In genomic region chr1:226637147-226637935, GRCh38 we compare ENCODE assay signal across 9 cellular contexts.
DNase-seq lines count a peak whose midpoint lies in the region; ATAC-seq and TF ChIP-seq lines count a peak whose summit lies in the region.
"Had no signal": no experiment of that assay in that cellular context is flagged by ENCODE, and none has a peak within 500 bp of the region (broad histone marks: within the 10 kb centered on the region; RNA-seq: fewer than 3 reads in every experiment).

No MANE protein-coding gene starts in this region.

- H3K36me3 Mint-ChIP-seq in stimulated activated effector memory CD8-positive, alpha-beta T cell treated with anti-CD3 and anti-CD28 coated beads, Interleukin-12 subunit alpha, Interleukin-12 subunit beta, amount 100 ng/mL, for 72 hours, result peaks cover 83% of the 10 kb centered on the region

- no peaks in the 10 kb centered on the region for H3K9me3 Mint-ChIP-seq in stimulated activated effector memory CD8-positive, alpha-beta T cell treated with anti-CD3 and anti-CD28 coated beads, Interleukin-12 subunit alpha, Interleukin-12 subunit beta, amount 100 ng/mL, for 72 hours

- no peak overlapping the region for H3K4me3 ChIP-seq in right atrium auricular region

- TF ChIP-seq CTCF in right atrium auricular region (IDR thresholded peaks at IDR 0.05), result peak; percentile 43 to 65

- H3K27ac ChIP-seq in angular gyrus (ENCODE audit: low read depth, low read length), result peak overlapping the region; percentile 15
- peak overlapping the region; percentile 49 to 62 for H3K27ac ChIP-seq in right atrium auricular region
- H3K27ac ChIP-seq: 22Rv1 had no signal

- peaks cover 46% of the 10 kb centered on the region for H3K4me1 Mint-ChIP-seq in stimulated activated effector memory CD8-positive, alpha-beta T cell treated with anti-CD3 and anti-CD28 coated beads, Interleukin-12 subunit alpha, Interleukin-12 subunit beta, amount 100 ng/mL, for 72 hours

- no peaks in the 10 kb centered on the region for H3K27me3 ChIP-seq in right atrium auricular region

- no peak overlapping the region for H3K4me3 Mint-ChIP-seq in stimulated activated effector memory CD8-positive, alpha-beta T cell treated with anti-CD3 and anti-CD28 coated beads, Interleukin-12 subunit alpha, Interleukin-12 subunit beta, amount 100 ng/mL, for 72 hours

- H3K4me1 ChIP-seq in right atrium auricular region, result peaks cover 0 to 31% of the 10 kb centered on the region in 2 donors

- peak overlapping the region; percentile 12 for H3K27ac Mint-ChIP-seq in stimulated activated effector memory CD8-positive, alpha-beta T cell treated with anti-CD3 and anti-CD28 coated beads, Interleukin-12 subunit alpha, Interleukin-12 subunit beta, amount 100 ng/mL, for 72 hours

- ATAC-seq in stimulated activated effector memory CD8-positive, alpha-beta T cell treated with anti-CD3 and anti-CD28 coated beads, Interleukin-12 subunit alpha, Interleukin-12 subunit beta, amount 100 ng/mL, for 72 hours, result no peak
- no peak for ATAC-seq in GM21529 (IDR thresholded peaks at IDR 0.05; ENCODE audit: unreplicated experiment)
- ATAC-seq in HG03520 (IDR thresholded peaks at IDR 0.05; ENCODE audit: unreplicated experiment), result no peak

- H3K36me3 ChIP-seq in right atrium auricular region, result peaks cover 6% of the 10 kb centered on the region

- DNase-seq in NCI-H524 (lab: John Stamatoyannopoulos, UW) (peak; percentile 48 to 74), NCI-H524 treated with DMSO at 0.1 percent for 48 hours (lab: John Stamatoyannopoulos, UW) (no peak), right atrium auricular region (ENCODE audit: low spot score) (peak; percentile 73), germinal center (ENCODE audit: low spot score) (no peak)
- no peak for DNase-seq in stimulated activated effector memory CD8-positive, alpha-beta T cell treated with anti-CD3 and anti-CD28 coated beads, Interleukin-12 subunit alpha, Interleukin-12 subunit beta, amount 100 ng/mL, for 72 hours (ENCODE audit: low spot score in 2 of 2)

- no peaks in the 10 kb centered on the region for H3K9me3 ChIP-seq in right atrium auricular region

Comparison
In these comparisons a context has a peak if more than half of its experiments do, and no peak if none do; other contexts are left out.
1. DNase-seq: peak in NCI-H524 (2 of 2) and right atrium auricular region (single experiment); none in NCI-H524 treated with DMSO at 0.1 percent for 48 hours (single experiment), stimulated activated effector memory CD8-positive, alpha-beta T cell treated with anti-CD3 and anti-CD28 coated beads, Interleukin-12 subunit alpha, Interleukin-12 subunit beta, amount 100 ng/mL, for 72 hours (0 of 2) and germinal center (single experiment).